Comparison of ENCODE assay signal across 7 cellular contexts in genomic region chr16:57187508-57187854, GRCh38. TPM values are rescaled to one million over a fixed set of nuclear protein-coding genes. Genes with fewer than 3 reads are reported as not detected.
A peak's percentile ranks its signal among the peaks of the same experiment; 100 is the strongest.
DNase-seq lines count a peak whose midpoint lies in the region; ATAC-seq and TF ChIP-seq lines count a peak whose summit lies in the region.

No MANE protein-coding gene starts in this region.

- H3K27me3 ChIP-seq in GM23248 (replicated peaks; ENCODE audit: insufficient read depth) (no peaks in the 10 kb centered on the region), esophagus (ENCODE audit: control insufficient read depth in 1 of 2, insufficient read depth in 2 of 2, low read length in 2 of 2) (no peaks in the 10 kb centered on the region)

- H3K4me3 ChIP-seq in GM23248, result peak overlapping the region; percentile 91
- H3K4me3 ChIP-seq in esophagus (ENCODE audit: low read depth in 1 of 2, low read length in 2 of 2), result peak overlapping the region; percentile 83 to 85

- WGBS in GM23248 (ENCODE audit: low coverage in 1 of 2, low lambda C conversion rate in 2 of 2, missing lambda C conversion rate in 2 of 2), 2 experiments, result 0 to 1% methylated on average over 6 of the region's 6 CpGs
- 5 to 8% methylated on average over 6 of the region's 6 CpGs for WGBS in esophagus, 2 donors

- peak overlapping the region; percentile 91 for H3K4me2 ChIP-seq in GM23248 (ENCODE audit: unreplicated experiment)

- no peak for TF ChIP-seq CTCF in RWPE1 (conservative IDR thresholded peaks at IDR 0.05; ENCODE audit: low read depth)

- no peaks in the 10 kb centered on the region for H4K20me1 ChIP-seq in GM23248 (ENCODE audit: insufficient read depth)

- H3K79me2 ChIP-seq in GM23248 (ENCODE audit: insufficient read depth), result peaks cover 95% of the 10 kb centered on the region

- CTCF ChIA-PET in RWPE1 (lab: Yijun Ruan, JAX), result interaction anchor here (0.7 kb wide), 1 partner anchor 95 kb away, joined by 3 read pairs; the partner anchor contains the start of gene CPNE2

- peak overlapping the region; percentile 88 for H3K27ac ChIP-seq in GM23248
- H3K27ac ChIP-seq in RWPE1, result peak overlapping the region; percentile 97
- H3K27ac ChIP-seq in esophagus (ENCODE audit: low read depth in 2 of 2, low read length in 1 of 2), result peak overlapping the region; percentile 94 to 96

- H3K4me1 ChIP-seq in GM23248 (ENCODE audit: insufficient read depth) (peaks cover 43% of the 10 kb centered on the region), esophagus (ENCODE audit: control insufficient read depth in 2 of 2, insufficient read depth in 2 of 2, low read length in 1 of 2) (no peaks in the 10 kb centered on the region)

- H3F3A ChIP-seq in GM23248 (ENCODE audit: insufficient read depth), result peaks cover 43% of the 10 kb centered on the region

- no peaks in the 10 kb centered on the region for H3K9me2 ChIP-seq in GM23248 (ENCODE audit: insufficient read depth)

- DNase-seq in GM23248 (no peak), RWPE1 (ENCODE audit: low spot score) (no peak), renal cortical epithelial cell (ENCODE audit: low read depth) (peak; percentile 41), NOMO-1 treated with DMSO at 0.1 percent for 48 hours (lab: John Stamatoyannopoulos, UW; ENCODE audit: unreplicated experiment) (no peak), kidney tubule cell (ENCODE audit: low spot score) (no peak)

- H3K36me3 ChIP-seq in GM23248 (ENCODE audit: low read depth), result no peaks in the 10 kb centered on the region
- H3K36me3 ChIP-seq in esophagus (ENCODE audit: control insufficient read depth in 2 of 2, insufficient read depth in 2 of 2, low read length in 1 of 2), result no peaks in the 10 kb centered on the region

- in situ Hi-C loops in GM23248 (cut with MboI), result no loop called here

- H3K9me3 ChIP-seq in GM23248 (ENCODE audit: low read depth) (no peaks in the 10 kb centered on the region), esophagus (ENCODE audit: control insufficient read depth in 2 of 2, insufficient read depth in 1 of 2, low read depth in 1 of 2, low read length in 1 of 2) (no peaks in the 10 kb centered on the region)

- H3K9ac ChIP-seq in GM23248, result peak overlapping the region; percentile 95

- peak overlapping the region; percentile 73 for H2AFZ ChIP-seq in GM23248

- no peak for ATAC-seq in GM21381 (IDR thresholded peaks at IDR 0.05; ENCODE audit: unreplicated experiment)

- POLR2A ChIA-PET in RWPE1 (lab: Yijun Ruan, JAX; ENCODE audit: low non-redundant PET), result no interaction called here

RNA-seq across cellular contexts. Expression of gene RSPRY1, which starts 1.4 kb away (rescaled TPM):
- 34.7 and 42.7 TPM in 2 replicates for total RNA-seq in GM23248 (2014; rRNA removed; shearing (Covaris generic))
- polyA plus RNA-seq in GM23248 (2016; fragmentation: Nextera tagmentation; extraction: Ambion mirVana) (39.1 and 43.9 TPM in 2 replicates), esophagus (1 to 10 TPM; 7.5 to 9.8 TPM)
- 73.8 and 91.1 TPM in 2 replicates for total RNA-seq in renal cortical epithelial cell

RNA-seq across cellular contexts. Expression of gene PSME3IP1, which starts 1.6 kb away (rescaled TPM):
- total RNA-seq in GM23248 (2014; rRNA removed; shearing (Covaris generic)), result 39.7 and 42.2 TPM in 2 replicates
- 58.9 and 67.7 TPM in 2 replicates for polyA plus RNA-seq in GM23248 (2016; fragmentation: Nextera tagmentation; extraction: Ambion mirVana)
- 10 to 100 TPM; 50.4 to 50.6 TPM for polyA plus RNA-seq in esophagus
- 92.2 and 93.6 TPM in 2 replicates for total RNA-seq in renal cortical epithelial cell

RNA-seq across cellular contexts. Expression of gene ARL2BP, which starts 57.6 kb away (rescaled TPM):
- 116 and 136 TPM in 2 replicates for total RNA-seq in GM23248 (2014; rRNA removed; shearing (Covaris generic))
- polyA plus RNA-seq in GM23248 (2016; fragmentation: Nextera tagmentation; extraction: Ambion mirVana) (111 and 114 TPM in 2 replicates), esophagus (10 to 100 TPM; 20.8 to 30.1 TPM)
- 71.2 and 105 TPM in 2 replicates for total RNA-seq in renal cortical epithelial cell
